16 cellular contexts compared by ENCODE assay signal in the genomic region with DNA sequence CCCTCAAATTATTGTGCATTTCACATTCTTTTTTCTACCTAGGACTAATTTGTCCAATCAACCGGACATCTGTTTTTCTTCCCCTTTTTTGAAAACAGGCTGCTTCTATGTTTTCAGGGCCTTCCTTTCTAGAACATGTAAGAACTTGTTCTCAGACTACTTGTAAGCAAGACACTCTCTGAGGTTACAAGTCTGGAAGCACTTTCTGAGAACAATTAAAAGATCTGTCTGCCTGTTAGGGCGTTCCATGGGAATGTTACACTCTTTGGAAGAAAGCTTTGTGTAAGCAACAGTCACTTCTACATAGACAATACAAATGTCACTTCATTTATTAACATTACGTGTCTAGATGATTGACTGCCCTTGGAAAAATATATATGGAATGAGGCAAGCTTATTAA. TPM values are rescaled to one million over a fixed set of nuclear protein-coding genes. Genes with fewer than 3 reads are reported as not detected.
DNase-seq lines count a peak whose midpoint lies in the region; ATAC-seq and TF ChIP-seq lines count a peak whose summit lies in the region.
"Had no signal": no experiment of that assay in that cellular context is flagged by ENCODE, and none has a peak within 500 bp of the region (broad histone marks: within the 10 kb centered on the region; RNA-seq: fewer than 3 reads in every experiment).

No MANE protein-coding gene starts in this region.

- H4K20me1 ChIP-seq in GM23338 (replicated peaks; ENCODE audit: insufficient read depth), result no peaks in the 10 kb centered on the region
- no peaks in the 10 kb centered on the region for H4K20me1 ChIP-seq in neural progenitor cell (ENCODE audit: low read depth)

- H3K27me3 Mint-ChIP-seq in GM23338 (ENCODE audit: insufficient read depth, low read depth, poor library complexity), result no peaks in the 10 kb centered on the region
- H3K27me3 Mint-ChIP-seq in endothelial cell (ENCODE audit: unreplicated experiment), result no peaks in the 10 kb centered on the region
- H3K27me3 Mint-ChIP-seq in neural progenitor cell (ENCODE audit: insufficient read depth, low read depth), result peaks cover 2% of the 10 kb centered on the region

- no peak overlapping the region for H3K9ac ChIP-seq in neural progenitor cell

- peak overlapping the region; percentile 11; the same call in 1 of the 2 replicates for H2AFZ ChIP-seq in GM23338
- peak overlapping the region; percentile 10 for H2AFZ ChIP-seq in neural progenitor cell (replicated peaks)

- H3K79me2 ChIP-seq in GM23338 (replicated peaks; ENCODE audit: insufficient read depth) (no peaks in the 10 kb centered on the region), neural progenitor cell (ENCODE audit: low read depth) (no peaks in the 10 kb centered on the region)

- H3K27me3 ChIP-seq in GM23338 (ENCODE audit: insufficient read depth), result no peaks in the 10 kb centered on the region
- no peaks in the 10 kb centered on the region for H3K27me3 ChIP-seq in neural progenitor cell
- H3K27me3 ChIP-seq in H7 (ENCODE audit: control insufficient read depth, insufficient read depth, low read length), result no peaks in the 10 kb centered on the region

- ATAC-seq in GM23338 (no peak), HG02759 (IDR thresholded peaks at IDR 0.05; ENCODE audit: unreplicated experiment) (no peak)

- H3K27ac Mint-ChIP-seq in GM23338, result no peak overlapping the region; the same call in 1 of the 2 replicates
- peak overlapping the region; percentile 16 for H3K27ac Mint-ChIP-seq in endothelial cell (ENCODE audit: unreplicated experiment)
- H3K27ac Mint-ChIP-seq in neural progenitor cell, result no peak overlapping the region
- H3K27ac Mint-ChIP-seq: CD4-positive, CD25-positive, alpha-beta regulatory T cell had no signal

- H3K27ac ChIP-seq in GM23338 (ENCODE audit: low read depth) (no peak overlapping the region), neural progenitor cell (no peak overlapping the region)

- H3K36me3 Mint-ChIP-seq in GM23338 (ENCODE audit: low read depth) (no peaks in the 10 kb centered on the region), endothelial cell (ENCODE audit: low read depth, unreplicated experiment) (no peaks in the 10 kb centered on the region), neural progenitor cell (no peaks in the 10 kb centered on the region)
- H3K36me3 Mint-ChIP-seq: CD4-positive, CD25-positive, alpha-beta regulatory T cell had no signal

- no peaks in the 10 kb centered on the region; the same call in 1 of the 2 replicates for H3K9me2 ChIP-seq in GM23338 (ENCODE audit: insufficient read depth)

- H3K4me1 Mint-ChIP-seq in GM23338, result peaks cover 15% of the 10 kb centered on the region; the same call in 2 of the 3 replicates
- H3K4me1 Mint-ChIP-seq in endothelial cell (ENCODE audit: unreplicated experiment), result peaks cover 9% of the 10 kb centered on the region
- peaks cover 3% of the 10 kb centered on the region for H3K4me1 Mint-ChIP-seq in neural progenitor cell
- H3K4me1 Mint-ChIP-seq: CD4-positive, CD25-positive, alpha-beta regulatory T cell had no signal

- H3K4me2 ChIP-seq in GM23338 (0 out of 2 replicates have a peak overlapping the region, but pooled peaks have one; percentile 20), neural progenitor cell (no peak overlapping the region)

- TF ChIP-seq CTCF in GM23338 (conservative IDR thresholded peaks at IDR 0.05; ENCODE audit: low read depth in 2 of 2) (no peak), endothelial cell (IDR thresholded peaks at IDR 0.05; ENCODE audit: unreplicated experiment) (no peak), neural progenitor cell (IDR thresholded peaks at IDR 0.05) (no peak)

- H3K9me3 Mint-ChIP-seq in GM23338, result no peaks in the 10 kb centered on the region
- H3K9me3 Mint-ChIP-seq in endothelial cell (ENCODE audit: unreplicated experiment), result no peaks in the 10 kb centered on the region
- no peaks in the 10 kb centered on the region for H3K9me3 Mint-ChIP-seq in neural progenitor cell

- H3K4me3 ChIP-seq in GM23338 (no peak overlapping the region), neural progenitor cell (no peak overlapping the region), H7 (ENCODE audit: insufficient read depth, low read depth, low read length) (no peak overlapping the region)

- H3K36me3 ChIP-seq in GM23338 (ENCODE audit: insufficient read depth), result no peaks in the 10 kb centered on the region
- H3K36me3 ChIP-seq in neural progenitor cell, result no peaks in the 10 kb centered on the region
- no peaks in the 10 kb centered on the region for H3K36me3 ChIP-seq in H7 (replicated peaks; ENCODE audit: control insufficient read depth, insufficient read depth, low read length)

- H3K9me3 ChIP-seq in neural progenitor cell (ENCODE audit: low read depth), result no peaks in the 10 kb centered on the region

- DNase-seq in GM23338 (ENCODE audit: low spot score), result no peak
- peak; percentile 76 for DNase-seq in NOMO-1 treated with DMSO at 0.1 percent for 48 hours (lab: John Stamatoyannopoulos, UW; ENCODE audit: unreplicated experiment)
- DNase-seq in endothelial cell (ENCODE audit: low spot score), result no peak
- DNase-seq in neural progenitor cell (ENCODE audit: low spot score), result no peak
- DNase-seq in H7, result no peak
- no peak for DNase-seq in NCI-H446 treated with DMSO at 0.1 percent for 48 hours (lab: John Stamatoyannopoulos, UW)
- no peak for DNase-seq in H4 (ENCODE audit: low spot score)
- DNase-seq: amygdala; CD4-positive, CD25-positive, alpha-beta regulatory T cell; mesendoderm; NCI-H510A; SHP77 treated with DMSO at 0.1 percent for 48 hours; stimulated activated CD4-positive, alpha-beta T cell treated with anti-CD3 and anti-CD28 coated beads, Interleukin-2, amount 100 ng/mL, for 48 hours; stimulated activated naive CD4-positive, alpha-beta T cell treated with Interleukin-2 at 50 U/mL for 16 hours had no signal

- no peak overlapping the region for H3K4me3 Mint-ChIP-seq in GM23338
- no peak overlapping the region for H3K4me3 Mint-ChIP-seq in endothelial cell (ENCODE audit: unreplicated experiment)
- no peak overlapping the region for H3K4me3 Mint-ChIP-seq in neural progenitor cell
- H3K4me3 Mint-ChIP-seq: CD4-positive, CD25-positive, alpha-beta regulatory T cell had no signal

- H3K4me1 ChIP-seq in GM23338 (ENCODE audit: insufficient read depth) (peaks cover 7% of the 10 kb centered on the region), neural progenitor cell (peaks cover 6% of the 10 kb centered on the region)

- H3F3A ChIP-seq in GM23338 (replicated peaks; ENCODE audit: low read depth) (no peaks in the 10 kb centered on the region), neural progenitor cell (ENCODE audit: low read depth) (no peaks in the 10 kb centered on the region)

TF ChIP-seq in GM23338, 12 proteins besides CTCF, POLR2A, EP300 and RAD21:
- TF ChIP-seq, protein P1, sequence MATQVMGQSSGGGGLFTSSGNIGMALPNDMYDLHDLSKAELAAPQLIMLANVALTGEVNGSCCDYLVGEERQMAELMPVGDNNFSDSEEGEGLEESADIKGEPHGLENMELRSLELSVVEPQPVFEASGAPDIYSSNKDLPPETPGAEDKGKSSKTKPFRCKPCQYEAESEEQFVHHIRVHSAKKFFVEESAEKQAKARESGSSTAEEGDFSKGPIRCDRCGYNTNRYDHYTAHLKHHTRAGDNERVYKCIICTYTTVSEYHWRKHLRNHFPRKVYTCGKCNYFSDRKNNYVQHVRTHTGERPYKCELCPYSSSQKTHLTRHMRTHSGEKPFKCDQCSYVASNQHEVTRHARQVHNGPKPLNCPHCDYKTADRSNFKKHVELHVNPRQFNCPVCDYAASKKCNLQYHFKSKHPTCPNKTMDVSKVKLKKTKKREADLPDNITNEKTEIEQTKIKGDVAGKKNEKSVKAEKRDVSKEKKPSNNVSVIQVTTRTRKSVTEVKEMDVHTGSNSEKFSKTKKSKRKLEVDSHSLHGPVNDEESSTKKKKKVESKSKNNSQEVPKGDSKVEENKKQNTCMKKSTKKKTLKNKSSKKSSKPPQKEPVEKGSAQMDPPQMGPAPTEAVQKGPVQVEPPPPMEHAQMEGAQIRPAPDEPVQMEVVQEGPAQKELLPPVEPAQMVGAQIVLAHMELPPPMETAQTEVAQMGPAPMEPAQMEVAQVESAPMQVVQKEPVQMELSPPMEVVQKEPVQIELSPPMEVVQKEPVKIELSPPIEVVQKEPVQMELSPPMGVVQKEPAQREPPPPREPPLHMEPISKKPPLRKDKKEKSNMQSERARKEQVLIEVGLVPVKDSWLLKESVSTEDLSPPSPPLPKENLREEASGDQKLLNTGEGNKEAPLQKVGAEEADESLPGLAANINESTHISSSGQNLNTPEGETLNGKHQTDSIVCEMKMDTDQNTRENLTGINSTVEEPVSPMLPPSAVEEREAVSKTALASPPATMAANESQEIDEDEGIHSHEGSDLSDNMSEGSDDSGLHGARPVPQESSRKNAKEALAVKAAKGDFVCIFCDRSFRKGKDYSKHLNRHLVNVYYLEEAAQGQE (IDR thresholded peaks at IDR 0.05; ENCODE audit: unreplicated experiment), result no peak

RNA-seq across cellular contexts. Expression of a gene that starts 50.9 kb away (rescaled TPM):
- not detected in 2 replicates for total RNA-seq in GM23338 (2014; rRNA removed; shearing (Covaris generic))
- polyA plus RNA-seq in GM23338 (2016; fragmentation: Nextera tagmentation; extraction: Ambion mirVana), result not detected in 2 replicates
- not detected for total RNA-seq in endothelial cell (ENCODE audit: unreplicated experiment)
- not detected in 2 replicates for total RNA-seq in neural progenitor cell (ENCODE audit: low replicate concordance)
- not detected in 2 replicates for total RNA-seq in H7 (2014; rRNA removed; shearing (Covaris generic))
- total RNA-seq in H4 (2014; rRNA removed; shearing (Covaris generic)), result 25.8 and 26.7 TPM in 2 replicates
- total RNA-seq: CD4-positive, CD25-positive, alpha-beta regulatory T cell; pulmonary artery endothelial cell had no signal
- polyA plus RNA-seq: CD4-positive, CD25-positive, alpha-beta regulatory T cell had no signal

Comparison
In these comparisons a context has a peak if more than half of its experiments do, and no peak if none do; other contexts are left out.
1. RNA of a gene that starts 50.9 kb away (total RNA-seq): 25.8 to 26.7 TPM in H4; not detected in GM23338, not detected in endothelial cell (single experiment), not detected in neural progenitor cell and not detected in H7; every median in the first group is over 10 times any median in the second.